In genomic region chr4:82833696-82834313, GRCh38 we compare ENCODE assay signal across 9 cellular contexts. TPM values are rescaled to one million over a fixed set of nuclear protein-coding genes. Genes with fewer than 3 reads are reported as not detected.
DNase-seq lines count a peak whose midpoint lies in the region; ATAC-seq and TF ChIP-seq lines count a peak whose summit lies in the region.
"Had no signal": no experiment of that assay in that cellular context is flagged by ENCODE, and none has a peak within 500 bp of the region (broad histone marks: within the 10 kb centered on the region; RNA-seq: fewer than 3 reads in every experiment).

No MANE protein-coding gene starts in this region.

- H3K27ac ChIP-seq in left ventricle myocardium inferior (replicated peaks), result peak overlapping the region; percentile 66

- H3K4me1 Mint-ChIP-seq in HFFc6 (ENCODE audit: low read depth), result peaks cover 40% of the 10 kb centered on the region
- H3K4me1 Mint-ChIP-seq: activated CD4-positive, alpha-beta T cell treated with anti-CD3 and anti-CD28 coated beads for 36 hours had no signal

- peaks cover 44% of the 10 kb centered on the region for H3K36me3 Mint-ChIP-seq in HFFc6 (ENCODE audit: low read depth)

- peaks cover 69% of the 10 kb centered on the region for H3K36me3 ChIP-seq in left ventricle myocardium inferior

- H3K4me3 ChIP-seq in astrocyte of the cerebellum (ENCODE audit: low read depth, low read length) (no peak overlapping the region), left ventricle myocardium inferior (no peak overlapping the region)

- ATAC-seq in HG03469 (IDR thresholded peaks at IDR 0.05; ENCODE audit: unreplicated experiment), result no peak
- ATAC-seq: activated CD4-positive, alpha-beta T cell treated with anti-CD3 and anti-CD28 coated beads for 36 hours had no signal

- peak; percentile 89 for DNase-seq in HFFc6
- peak; percentile 76 for DNase-seq in astrocyte of the cerebellum (ENCODE audit: low read depth)
- DNase-seq in left ventricle myocardium inferior, result no peak
- DNase-seq in smooth muscle cell of the brain vasculature (ENCODE audit: low read depth, low spot score), result peak; percentile 44
- no peak for DNase-seq in GM20000 (ENCODE audit: low spot score)
- DNase-seq in RPMI8226, result no peak
- no peak for DNase-seq in cortex of kidney (lab: John Stamatoyannopoulos, UW)
- DNase-seq: activated CD4-positive, alpha-beta T cell treated with anti-CD3 and anti-CD28 coated beads for 36 hours had no signal

- intact Hi-C loops in left ventricle myocardium inferior (cut with micrococcal nuclease), result loop anchor here (10.0 kb wide), 1 partner anchor 51 kb away; no protein-coding TSS in a partner anchor

- peaks cover 16% of the 10 kb centered on the region for H3K4me1 ChIP-seq in left ventricle myocardium inferior

- H3K9me3 ChIP-seq in left ventricle myocardium inferior (replicated peaks), result peaks cover 5% of the 10 kb centered on the region

- H3K27me3 ChIP-seq in left ventricle myocardium inferior (ENCODE audit: low read depth), result no peaks in the 10 kb centered on the region

- no peaks in the 10 kb centered on the region for H3K27me3 Mint-ChIP-seq in HFFc6 (ENCODE audit: insufficient read depth)
- H3K27me3 Mint-ChIP-seq: activated CD4-positive, alpha-beta T cell treated with anti-CD3 and anti-CD28 coated beads for 36 hours had no signal

- TF ChIP-seq CTCF in HFFc6 (IDR thresholded peaks at IDR 0.05) (peak; percentile 31; the same call in 1 of the 2 replicates), astrocyte of the cerebellum (IDR thresholded peaks at IDR 0.05; ENCODE audit: low read depth, low read length, missing control alignments) (peak; percentile 32), left ventricle myocardium inferior (IDR thresholded peaks at IDR 0.05; ENCODE audit: borderline replicate concordance) (no peak), GM20000 (IDR thresholded peaks at IDR 0.05; ENCODE audit: extremely low read depth, missing control alignments) (no peak)

- H3K9me3 Mint-ChIP-seq in HFFc6, result no peaks in the 10 kb centered on the region

- peak overlapping the region; percentile 23 for H3K4me3 Mint-ChIP-seq in HFFc6
- H3K4me3 Mint-ChIP-seq: activated CD4-positive, alpha-beta T cell treated with anti-CD3 and anti-CD28 coated beads for 36 hours had no signal

- in situ Hi-C loops in astrocyte of the cerebellum (cut with HindIII; ENCODE audit: low sequenced_read_pairs), result no loop called here

- H3K27ac Mint-ChIP-seq in HFFc6, result peak overlapping the region; percentile 78
- H3K27ac Mint-ChIP-seq: activated CD4-positive, alpha-beta T cell treated with anti-CD3 and anti-CD28 coated beads for 36 hours had no signal

RNA-seq across cellular contexts. Expression of gene SCD5, which starts 35.2 kb away (rescaled TPM):
- total RNA-seq in HFFc6 (2021; fragmentation: NEBNext Ultra II Directional; extraction: Animal tissue kit (Norgen Biotek cat#: 25700)), result 10 to 100 TPM; 28.4 to 36.4 (median 32.0) TPM
- total RNA-seq in left ventricle myocardium inferior, result 4.5 TPM

RNA-seq across cellular contexts. Expression of gene SEC31A, which starts 57.1 kb away (rescaled TPM):
- total RNA-seq in HFFc6 (2021; fragmentation: NEBNext Ultra II Directional; extraction: Animal tissue kit (Norgen Biotek cat#: 25700)), result 100 to 1,000 TPM; 304 to 395 (median 384) TPM
- total RNA-seq in left ventricle myocardium inferior, result 115 TPM

Comparison
In these comparisons a context has a peak if more than half of its experiments do, and no peak if none do; other contexts are left out.
1. DNase-seq: peak in HFFc6 (single experiment), astrocyte of the cerebellum (single experiment) and smooth muscle cell of the brain vasculature (single experiment); none in left ventricle myocardium inferior (single experiment), GM20000 (single experiment), RPMI8226 (single experiment) and cortex of kidney (single experiment).
2. CTCF ChIP-seq: peak in HFFc6 (single experiment) and astrocyte of the cerebellum (single experiment); none in left ventricle myocardium inferior (single experiment) and GM20000 (single experiment).